8 cellular contexts compared by ENCODE assay signal in the genomic region with DNA sequence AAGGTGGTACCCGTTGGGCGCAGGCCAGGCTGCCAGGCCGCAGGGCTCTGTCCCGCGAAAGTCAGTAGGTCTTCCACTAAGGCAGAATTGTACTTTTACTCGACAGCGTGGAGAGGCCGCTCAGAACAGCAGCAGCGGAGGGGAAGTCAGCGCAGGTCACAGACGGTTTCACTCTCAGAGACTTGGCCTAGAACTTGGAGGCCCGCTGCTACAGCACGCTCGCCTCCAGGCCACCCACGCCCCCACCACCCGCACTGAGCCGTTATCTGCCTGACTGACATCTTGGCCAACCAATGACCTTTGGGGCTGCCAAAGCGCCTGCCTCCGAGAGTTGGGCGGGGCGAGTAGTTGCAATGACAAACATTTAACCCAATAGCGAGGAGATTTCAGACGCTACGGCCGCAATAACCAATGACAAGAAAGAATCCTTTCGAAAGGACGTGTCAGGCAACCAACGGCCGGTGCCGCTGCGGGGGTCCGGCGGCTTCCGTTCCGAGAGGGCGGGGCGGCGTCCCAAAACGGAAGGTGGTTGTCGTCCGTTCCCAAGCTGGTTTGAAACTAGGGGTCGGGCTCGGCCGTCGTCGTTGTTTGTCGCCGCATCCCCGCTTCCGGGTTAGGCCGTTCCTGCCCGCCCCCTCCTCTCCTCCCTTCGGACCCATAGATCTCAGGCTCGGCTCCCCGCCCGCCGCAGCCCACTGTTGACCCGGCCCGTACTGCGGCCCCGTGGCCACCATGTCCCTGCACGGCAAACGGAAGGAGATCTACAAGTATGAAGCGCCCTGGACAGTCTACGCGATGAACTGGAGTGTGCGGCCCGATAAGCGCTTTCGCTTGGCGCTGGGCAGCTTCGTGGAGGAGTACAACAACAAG. TPM values are rescaled to one million over a fixed set of nuclear protein-coding genes. Genes with fewer than 3 reads are reported as not detected.
A peak's percentile ranks its signal among the peaks of the same experiment; 100 is the strongest.
DNase-seq lines count a peak whose midpoint lies in the region; ATAC-seq and TF ChIP-seq lines count a peak whose summit lies in the region.

A gene with protein sequence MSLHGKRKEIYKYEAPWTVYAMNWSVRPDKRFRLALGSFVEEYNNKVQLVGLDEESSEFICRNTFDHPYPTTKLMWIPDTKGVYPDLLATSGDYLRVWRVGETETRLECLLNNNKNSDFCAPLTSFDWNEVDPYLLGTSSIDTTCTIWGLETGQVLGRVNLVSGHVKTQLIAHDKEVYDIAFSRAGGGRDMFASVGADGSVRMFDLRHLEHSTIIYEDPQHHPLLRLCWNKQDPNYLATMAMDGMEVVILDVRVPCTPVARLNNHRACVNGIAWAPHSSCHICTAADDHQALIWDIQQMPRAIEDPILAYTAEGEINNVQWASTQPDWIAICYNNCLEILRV (plus strand): TSS at position 532 of the 870 bp plus-strand sequence. CDS start 201 bp downstream, at position 733.

- TF ChIP-seq CTCF in left ventricle myocardium inferior (IDR thresholded peaks at IDR 0.05; ENCODE audit: borderline replicate concordance) (no peak), prostate gland (IDR thresholded peaks at IDR 0.05) (peak in 2 of 4 experiments; percentile 7 to 20)

- WGBS in prostate gland = under 1% methylated on average over 72 of the region's 72 CpGs
- under 1% methylated on average over 72 of the region's 72 CpGs for WGBS in urinary bladder

- peaks cover 3% of the 10 kb centered on the region for H3K36me3 Mint-ChIP-seq in T-helper 17 cell (ENCODE audit: low read depth)

- peak; percentile 73 for TF ChIP-seq POLR2A in GM15510 (IDR thresholded peaks at IDR 0.05; ENCODE audit: borderline replicate concordance, extremely low read depth, insufficient read length)
- TF ChIP-seq POLR2A in prostate gland (IDR thresholded peaks at IDR 0.05) = peak; percentile 65

- H3K4me3 Mint-ChIP-seq in T-helper 17 cell = peak within 1 kb of the TSS; percentile 96

- H3K4me3 ChIP-seq in left ventricle myocardium inferior (peak within 1 kb of the TSS; percentile 96), prostate gland (peak within 1 kb of the TSS; percentile 73 to 84), urinary bladder (ENCODE audit: low read depth, low read length) (peak within 1 kb of the TSS; percentile 93)

- H3K27ac ChIP-seq in left ventricle myocardium inferior (replicated peaks) (peak within 1 kb of the TSS; percentile 93), prostate gland (peak within 1 kb of the TSS; percentile 81 to 83), urinary bladder (ENCODE audit: low read depth) (peak within 1 kb of the TSS; percentile 97)

- no peaks in the 10 kb centered on the region for H3K9me3 ChIP-seq in T-helper 17 cell (ENCODE audit: control insufficient read depth, low read length, poor library complexity, severe bottlenecking)
- no peaks in the 10 kb centered on the region for H3K9me3 ChIP-seq in left ventricle myocardium inferior (replicated peaks)
- no peaks in the 10 kb centered on the region for H3K9me3 ChIP-seq in prostate gland

- intact Hi-C loops in left ventricle myocardium inferior (cut with micrococcal nuclease) = no loop called here
- intact Hi-C loops in prostate gland (cut with DNase I) = loop anchor here (5.0 kb wide), 2 partner anchors 72 to 103 kb away; a partner anchor contains a TSS

- ATAC-seq in HG02885 (IDR thresholded peaks at IDR 0.05; ENCODE audit: poor library complexity, unreplicated experiment) = peak; percentile 94
- peak; percentile 95 for ATAC-seq in T-helper 17 cell

- peaks cover 25% of the 10 kb centered on the region for H3K4me1 Mint-ChIP-seq in T-helper 17 cell

- H3K36me3 ChIP-seq in left ventricle myocardium inferior (no peaks in the 10 kb centered on the region), prostate gland (no peaks in the 10 kb centered on the region), urinary bladder (ENCODE audit: insufficient read depth) (peaks cover under 1% of the 10 kb centered on the region)

- H3K27me3 ChIP-seq in left ventricle myocardium inferior (ENCODE audit: low read depth) (no peaks in the 10 kb centered on the region), prostate gland (replicated peaks; ENCODE audit: insufficient read depth) (no peaks in the 10 kb centered on the region)

- no peaks in the 10 kb centered on the region for H3K27me3 Mint-ChIP-seq in T-helper 17 cell

- peak within 1 kb of the TSS; percentile 97 for H3K27ac Mint-ChIP-seq in T-helper 17 cell

- DNase-seq in NCI-H1694 treated with DMSO at 0.1 percent for 48 hours (lab: John Stamatoyannopoulos, UW) = peak; percentile 99
- peak; percentile 97 to 98 (median 98) for DNase-seq in T-helper 17 cell
- peak; percentile 93 to 100 (median 98) for DNase-seq in amygdala (lab: John Stamatoyannopoulos, UW)
- DNase-seq in left ventricle myocardium inferior = peak; percentile 99
- DNase-seq in prostate gland (ENCODE audit: low spot score) = peak; percentile 100

- peaks cover 58% of the 10 kb centered on the region for H3K4me1 ChIP-seq in left ventricle myocardium inferior
- H3K4me1 ChIP-seq in prostate gland (replicated peaks) = peaks cover 4% of the 10 kb centered on the region
- H3K4me1 ChIP-seq in urinary bladder (ENCODE audit: insufficient read depth) = no peaks in the 10 kb centered on the region

RNA-seq across cellular contexts. Expression of the gene that starts here (rescaled TPM):
- total RNA-seq in T-helper 17 cell = 10 to 100 TPM; 36.4 to 39.0 TPM
- total RNA-seq in left ventricle myocardium inferior = 45.7 TPM
- total RNA-seq in prostate gland = 10 to 100 TPM; 48.9 to 68.6 TPM
- total RNA-seq in urinary bladder = 20.9 TPM
- 32.9 TPM for polyA plus RNA-seq in urinary bladder

Comparison
In these comparisons a context has a peak if more than half of its experiments do, and no peak if none do; other contexts are left out.
1. Peak in every context shown above with its lines: DNase-seq, ATAC-seq, H3K4me3 ChIP-seq and H3K27ac ChIP-seq.